ENCODE assay signal across 25 cellular contexts in genomic region chr12:66399626-66399931, GRCh38.
DNase-seq lines count a peak whose midpoint lies in the region; ATAC-seq and TF ChIP-seq lines count a peak whose summit lies in the region.
"Had no signal": no experiment of that assay in that cellular context is flagged by ENCODE, and none has a peak within 500 bp of the region (broad histone marks: within the 10 kb centered on the region; RNA-seq: fewer than 3 reads in every experiment).

No MANE protein-coding gene starts in this region.

- no peaks in the 10 kb centered on the region for H3K9me3 ChIP-seq in mucosa of descending colon
- H3K9me3 ChIP-seq: A549; BLaER1 treated with 17β-estradiol and CSF1 and Interleukin-3, amounts not matched to agents 10 nM and 100 nM; HAP-1 had no signal

- no peaks in the 10 kb centered on the region for H3K9me3 Mint-ChIP-seq in GM23338
- H3K9me3 Mint-ChIP-seq: CD4-positive, alpha-beta T cell; HFFc6 had no signal

- no peaks in the 10 kb centered on the region for H4K20me1 ChIP-seq in GM23338 (replicated peaks; ENCODE audit: insufficient read depth)
- H4K20me1 ChIP-seq: BLaER1 treated with 17β-estradiol and CSF1 and Interleukin-3, amounts not matched to agents 10 nM and 100 nM had no signal

- no peak overlapping the region for H2AK5ac ChIP-seq in mesendoderm (ENCODE audit: low read length)

- intact Hi-C loops in mucosa of descending colon (cut with DNase I, micrococcal nuclease), result no loop called here

- H3K27me3 ChIP-seq in GM23338 (ENCODE audit: insufficient read depth), result no peaks in the 10 kb centered on the region
- H3K27me3 ChIP-seq in mesendoderm (ENCODE audit: insufficient read depth, low read length, poor library complexity), result no peaks in the 10 kb centered on the region
- H3K27me3 ChIP-seq: BLaER1 treated with 17β-estradiol and CSF1 and Interleukin-3, amounts not matched to agents 10 nM and 100 nM had no signal

- no CpG with 5 or more reads among the region's 4 CpGs for WGBS in mesendoderm (ENCODE audit: extremely low coverage, insufficient coverage, low lambda C conversion rate)

- peak overlapping the region; percentile 37; the same call in 1 of the 2 replicates for H3K4me2 ChIP-seq in GM23338
- H3K4me2 ChIP-seq in mesendoderm (ENCODE audit: low read length), result no peak overlapping the region
- H3K4me2 ChIP-seq: A549, PC-9 had no signal

- peaks cover 22% of the 10 kb centered on the region for H3K4me1 ChIP-seq in GM23338 (ENCODE audit: insufficient read depth)
- H3K4me1 ChIP-seq in mesendoderm (ENCODE audit: control insufficient read depth, low read depth, low read length), result no peaks in the 10 kb centered on the region
- no peaks in the 10 kb centered on the region for H3K4me1 ChIP-seq in mucosa of descending colon (ENCODE audit: low read depth)
- H3K4me1 ChIP-seq: A549, HAP-1 had no signal

- 0 out of 2 replicates have a peak, but pooled peaks cover 11% of the 10 kb centered on the region for H3K9me2 ChIP-seq in GM23338 (ENCODE audit: insufficient read depth)

- no peak overlapping the region for H3K4me3 ChIP-seq in GM23338
- no peak overlapping the region for H3K4me3 ChIP-seq in mesendoderm (ENCODE audit: low read length)
- no peak overlapping the region for H3K4me3 ChIP-seq in mucosa of descending colon
- H3K4me3 ChIP-seq: A549; BLaER1 treated with 17β-estradiol and CSF1 and Interleukin-3, amounts not matched to agents 10 nM and 100 nM; HAP-1; K562; PC-9 had no signal

- H3F3A ChIP-seq in GM23338 (replicated peaks; ENCODE audit: low read depth), result no peaks in the 10 kb centered on the region

- no peak overlapping the region for H2BK5ac ChIP-seq in mesendoderm (ENCODE audit: low read length)

- DNase-seq in DMS 273 (lab: John Stamatoyannopoulos, UW; ENCODE audit: unreplicated experiment) (peak; percentile 80), GM23338 (ENCODE audit: low spot score) (no peak), mesendoderm (no peak), mucosa of descending colon (no peak), NCI-H748 treated with DMSO at 0.1 percent for 48 hours (lab: John Stamatoyannopoulos, UW) (no peak)
- DNase-seq: CD4-positive, alpha-beta T cell; GOT3; HFFc6; NCI-H1105; NCI-H1436 treated with DMSO at 0.1 percent for 48 hours; NCI-H187 treated with DMSO at 0.1 percent for 48 hours; NCI-H2171 treated with DMSO at 0.1 percent for 48 hours; NCI-H345; NCI-H524 treated with DMSO at 0.1 percent for 48 hours; NCI-H82; NK-92 treated with Interleukin-12 subunit alpha and Interleukin-12 subunit beta, amount 100 ng/mL, for 24 hours; PC-9; SHP77 had no signal

- no peak overlapping the region for H3K27ac ChIP-seq in GM23338 (ENCODE audit: low read depth)
- H3K27ac ChIP-seq in mesendoderm (ENCODE audit: low read depth, low read length), result no peak overlapping the region
- H3K27ac ChIP-seq: A549; BLaER1 treated with 17β-estradiol and CSF1 and Interleukin-3, amounts not matched to agents 10 nM and 100 nM; PC-9 had no signal

- H3K9ac ChIP-seq in mesendoderm (ENCODE audit: low read length), result no peak overlapping the region
- H3K9ac ChIP-seq: BLaER1 treated with 17β-estradiol and CSF1 and Interleukin-3, amounts not matched to agents 10 nM and 100 nM had no signal

- H2AFZ ChIP-seq in GM23338, result no peak overlapping the region
- H2AFZ ChIP-seq: PC-9 had no signal

- no peak overlapping the region for H2BK120ac ChIP-seq in mesendoderm (ENCODE audit: low read depth, low read length)

- H3K4me1 Mint-ChIP-seq in GM23338, result peaks cover 24% of the 10 kb centered on the region

- H3K79me2 ChIP-seq in GM23338 (replicated peaks; ENCODE audit: insufficient read depth), result no peaks in the 10 kb centered on the region
- H3K79me2 ChIP-seq in mesendoderm (ENCODE audit: control insufficient read depth, insufficient read depth, low read length), result no peaks in the 10 kb centered on the region

- H3K36me3 Mint-ChIP-seq in GM23338 (ENCODE audit: low read depth), result no peaks in the 10 kb centered on the region

- no peaks in the 10 kb centered on the region for H3K27me3 Mint-ChIP-seq in GM23338 (ENCODE audit: insufficient read depth, low read depth, poor library complexity)

- H3K27ac Mint-ChIP-seq in GM23338, result no peak overlapping the region
- H3K27ac Mint-ChIP-seq: CD4-positive, alpha-beta T cell; HFFc6 had no signal

- ATAC-seq in GM23338 (no peak), SK-N-SH treated with all-trans-retinoic acid at 6 μM for 48 hours (no peak), mucosa of descending colon (no peak), HG03039 (IDR thresholded peaks at IDR 0.05; ENCODE audit: unreplicated experiment) (no peak), HG03442 (IDR thresholded peaks at IDR 0.05; ENCODE audit: unreplicated experiment) (no peak)
- ATAC-seq: A549, K562 had no signal

- no peak overlapping the region for H3K56ac ChIP-seq in mesendoderm (ENCODE audit: low read length)

- no peak overlapping the region for H3K18ac ChIP-seq in mesendoderm (ENCODE audit: low read length)

- no peak overlapping the region for H3K4ac ChIP-seq in mesendoderm (ENCODE audit: low read depth, low read length)

- no peak overlapping the region for H4K5ac ChIP-seq in mesendoderm (ENCODE audit: low read length)

- no peak overlapping the region for H2BK15ac ChIP-seq in mesendoderm (replicated peaks; ENCODE audit: low read depth)

- H3K23ac ChIP-seq in mesendoderm (ENCODE audit: low read length), result no peak overlapping the region

- H3K4me3 Mint-ChIP-seq in GM23338, result no peak overlapping the region
- H3K4me3 Mint-ChIP-seq: CD4-positive, alpha-beta T cell; HFFc6 had no signal

- peak overlapping the region; percentile 6 for H4K8ac ChIP-seq in mesendoderm (ENCODE audit: low read depth, low read length)

- no peaks in the 10 kb centered on the region for H3K36me3 ChIP-seq in GM23338 (ENCODE audit: insufficient read depth)
- no peaks in the 10 kb centered on the region for H3K36me3 ChIP-seq in mesendoderm (ENCODE audit: control insufficient read depth, insufficient read depth, low read length)
- H3K36me3 ChIP-seq in mucosa of descending colon (ENCODE audit: low read depth), result no peaks in the 10 kb centered on the region
- H3K36me3 ChIP-seq: BLaER1 treated with 17β-estradiol and CSF1 and Interleukin-3, amounts not matched to agents 10 nM and 100 nM; HAP-1 had no signal

- H3K79me1 ChIP-seq in mesendoderm (ENCODE audit: low read length), result no peaks in the 10 kb centered on the region

- TF ChIP-seq CTCF in GM23338 (conservative IDR thresholded peaks at IDR 0.05; ENCODE audit: low read depth in 2 of 2) (no peak), mucosa of descending colon (IDR thresholded peaks at IDR 0.05) (no peak)

TF ChIP-seq in GM23338, 12 proteins besides CTCF, POLR2A, EP300 and RAD21 (continues in another document):
- TF ChIP-seq EZH2phosphoT487 (IDR thresholded peaks at IDR 0.05; ENCODE audit: unreplicated experiment), result no peak
- no peak for TF ChIP-seq CREB1 (CRISPR knock-in tag; IDR thresholded peaks at IDR 0.05; ENCODE audit: low read depth)
- TF ChIP-seq ZNF114 (CRISPR knock-in tag; IDR thresholded peaks at IDR 0.05), result no peak
- TF ChIP-seq, protein P1, sequence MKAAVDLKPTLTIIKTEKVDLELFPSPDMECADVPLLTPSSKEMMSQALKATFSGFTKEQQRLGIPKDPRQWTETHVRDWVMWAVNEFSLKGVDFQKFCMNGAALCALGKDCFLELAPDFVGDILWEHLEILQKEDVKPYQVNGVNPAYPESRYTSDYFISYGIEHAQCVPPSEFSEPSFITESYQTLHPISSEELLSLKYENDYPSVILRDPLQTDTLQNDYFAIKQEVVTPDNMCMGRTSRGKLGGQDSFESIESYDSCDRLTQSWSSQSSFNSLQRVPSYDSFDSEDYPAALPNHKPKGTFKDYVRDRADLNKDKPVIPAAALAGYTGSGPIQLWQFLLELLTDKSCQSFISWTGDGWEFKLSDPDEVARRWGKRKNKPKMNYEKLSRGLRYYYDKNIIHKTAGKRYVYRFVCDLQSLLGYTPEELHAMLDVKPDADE (IDR thresholded peaks at IDR 0.05), result no peak
- TF ChIP-seq JUNB (IDR thresholded peaks at IDR 0.05; ENCODE audit: unreplicated experiment), result no peak
- TF ChIP-seq POLR2AphosphoS5 (IDR thresholded peaks at IDR 0.05; ENCODE audit: low read depth), result no peak
- TF ChIP-seq NANOG (IDR thresholded peaks at IDR 0.05; ENCODE audit: borderline replicate concordance), result no peak
- TF ChIP-seq EZH2 (IDR thresholded peaks at IDR 0.05; ENCODE audit: low read depth, unreplicated experiment), result no peak
- no peak for TF ChIP-seq ZNF331 (CRISPR knock-in tag; IDR thresholded peaks at IDR 0.05; ENCODE audit: low read depth)
- no peak for TF ChIP-seq STAT1 (IDR thresholded peaks at IDR 0.05; ENCODE audit: unreplicated experiment)

TF ChIP-seq in SK-N-SH treated with all-trans-retinoic acid at 6 μM for 48 hours, 23 proteins besides CTCF, POLR2A, EP300 and RAD21 (continues in another document):
- no peak for TF ChIP-seq ZNF70 (CRISPR knock-in tag; IDR thresholded peaks at IDR 0.05)
- TF ChIP-seq ZFP3 (CRISPR knock-in tag; IDR thresholded peaks at IDR 0.05), result no peak
- TF ChIP-seq GLIS3 (CRISPR knock-in tag; IDR thresholded peaks at IDR 0.05), result no peak
- TF ChIP-seq ZNF8 (CRISPR knock-in tag; IDR thresholded peaks at IDR 0.05), result no peak
- peak; percentile 21; the same call in 1 of the 2 replicates for TF ChIP-seq ISL1 (CRISPR knock-in tag; IDR thresholded peaks at IDR 0.05)
- TF ChIP-seq ZNF565 (CRISPR knock-in tag; conservative IDR thresholded peaks at IDR 0.05; ENCODE audit: low read depth), result no peak
- TF ChIP-seq PATZ1 (CRISPR knock-in tag; IDR thresholded peaks at IDR 0.05; ENCODE audit: borderline replicate concordance), result no peak
- peak; percentile 78 for TF ChIP-seq TCF4 (CRISPR knock-in tag; IDR thresholded peaks at IDR 0.05; ENCODE audit: borderline replicate concordance)
